In the genomic region with DNA sequence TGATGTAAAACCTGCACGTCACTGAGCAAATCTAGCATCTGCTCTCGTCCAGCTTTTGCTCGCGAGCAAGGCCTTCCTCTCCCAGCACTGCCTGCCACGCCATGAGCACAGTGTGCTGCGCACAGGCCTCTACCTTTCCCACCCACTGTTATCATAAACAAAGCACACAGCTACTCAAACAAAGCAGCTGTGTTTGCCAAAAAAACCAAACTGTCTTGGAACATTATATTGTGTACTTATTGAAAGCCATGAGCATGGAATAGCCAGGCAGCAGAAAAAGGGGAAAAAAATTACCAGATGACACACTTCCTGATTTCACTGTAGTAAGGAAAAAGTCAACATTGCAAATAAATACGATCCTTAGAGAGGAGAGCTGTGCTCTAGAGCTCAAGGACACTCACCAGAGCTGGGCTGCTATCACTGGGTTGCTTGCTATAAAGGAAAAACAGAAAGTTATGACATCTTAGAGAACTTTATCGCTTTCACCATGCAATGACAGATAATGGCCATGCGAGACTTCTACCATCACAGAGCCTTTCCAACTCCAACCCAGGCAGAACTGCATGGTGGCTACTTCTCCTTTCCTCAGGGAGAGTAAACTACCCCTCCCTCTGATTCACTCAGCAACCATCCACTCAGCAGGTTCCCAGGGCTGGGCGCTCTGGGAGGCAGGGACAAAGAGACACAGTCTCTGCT, we compare ENCODE assay signal across 9 cellular contexts.
A peak's percentile ranks its signal among the peaks of the same experiment; 100 is the strongest.
DNase-seq lines count a peak whose midpoint lies in the region; ATAC-seq, FAIRE-seq and TF ChIP-seq lines count a peak whose summit lies in the region.
"Had no signal": no experiment of that assay in that cellular context is flagged by ENCODE, and none has a peak within 500 bp of the region (broad histone marks: within the 10 kb centered on the region; RNA-seq: fewer than 3 reads in every experiment).

No MANE protein-coding gene starts in this region.

- H3K4me2 ChIP-seq in A549: peak overlapping the region; percentile 64
- H3K4me2 ChIP-seq in SK-N-SH: peak overlapping the region; percentile 11; the same call in 1 of the 2 replicates
- no peak overlapping the region for H3K4me2 ChIP-seq in keratinocyte (ENCODE audit: control insufficient read depth, extremely low read depth, insufficient read depth, low read depth, low read length)
- H3K4me2 ChIP-seq: BLaER1 had no signal

- TF ChIP-seq POLR2A in A549 (IDR thresholded peaks at IDR 0.05; ENCODE audit: low read length) (no peak), NB4 (IDR thresholded peaks at IDR 0.05; ENCODE audit: extremely low read depth, insufficient read length) (no peak)

- TF ChIP-seq RAD21 in A549 (conservative IDR thresholded peaks at IDR 0.05 in 1 of 2, IDR thresholded peaks at IDR 0.05 in 1 of 2) (peak in 1 of 2 experiments; percentile 21; a peak in 2 of 5 replicates), SK-N-SH (IDR thresholded peaks at IDR 0.05; ENCODE audit: low read length) (no peak)

- WGBS in A549 (ENCODE audit: missing lambda C conversion rate): 9% methylated on average over 10 of the region's 10 CpGs
- WGBS in SK-N-SH (ENCODE audit: low lambda C conversion rate): 83% methylated on average over 10 of the region's 10 CpGs

- H3K9ac ChIP-seq in SK-N-SH (no peak overlapping the region), keratinocyte (ENCODE audit: control insufficient read depth, extremely low read depth, insufficient read depth, low read length) (no peak overlapping the region)
- H3K9ac ChIP-seq: BLaER1 had no signal

- peak overlapping the region; percentile 82 to 88 for H3K27ac ChIP-seq in A549
- peak overlapping the region in 1 of 2 experiments; percentile 23; a peak in 2 of 4 replicates for H3K27ac ChIP-seq in SK-N-SH (ENCODE audit: low read depth in 2 of 2, low read length in 1 of 2)
- H3K27ac ChIP-seq in keratinocyte (ENCODE audit: control insufficient read depth, insufficient read depth, low read length): no peak overlapping the region
- H3K27ac ChIP-seq: BLaER1 had no signal

- H3K9me3 ChIP-seq in A549 (no peaks in the 10 kb centered on the region), SK-N-SH (no peaks in the 10 kb centered on the region), keratinocyte (ENCODE audit: control insufficient read depth, low read depth, low read length) (no peaks in the 10 kb centered on the region)
- H3K9me3 ChIP-seq: BLaER1 had no signal

- peak overlapping the region; percentile 50; the same call in 1 of the 2 replicates for H2AFZ ChIP-seq in SK-N-SH (ENCODE audit: low read depth)
- no peak overlapping the region for H2AFZ ChIP-seq in keratinocyte (ENCODE audit: control insufficient read depth, low read length)

- H4K20me1 ChIP-seq in SK-N-SH (ENCODE audit: insufficient read depth) (no peaks in the 10 kb centered on the region), keratinocyte (ENCODE audit: control insufficient read depth, extremely low read depth, insufficient read depth, low read length) (no peaks in the 10 kb centered on the region)
- H4K20me1 ChIP-seq: BLaER1 had no signal

- dilution Hi-C loops in keratinocyte (cut with MboI; ENCODE audit: extremely low pct_ligation_motif_present, low sequenced_read_pairs): no loop called here

- TF ChIP-seq CTCF in A549 (IDR thresholded peaks at IDR 0.05) (no peak), NB4 (IDR thresholded peaks at IDR 0.05; ENCODE audit: low read depth, low read length) (no peak), SK-N-SH (IDR thresholded peaks at IDR 0.05) (no peak), keratinocyte (optimal IDR thresholded peaks at IDR 0.05 in 1 of 3, IDR thresholded peaks at IDR 0.05 in 1 of 3, conservative IDR thresholded peaks at IDR 0.05 in 1 of 3; ENCODE audit: extremely low read depth in 1 of 3, insufficient read depth in 2 of 3, low read length in 3 of 3) (no peak)

- H3K4me1 ChIP-seq in A549 (peaks cover 77% of the 10 kb centered on the region), SK-N-SH (ENCODE audit: control insufficient read depth in 1 of 2, insufficient read depth in 2 of 2, low read depth in 1 of 2, low read length in 1 of 2) (peaks cover 0 to 6% of the 10 kb centered on the region in 2 experiments; a peak in 2 of 4 replicates), keratinocyte (ENCODE audit: control insufficient read depth, extremely low read depth, insufficient read depth, low read length) (peaks cover 31% of the 10 kb centered on the region)

- peak; percentile 13 to 53; a peak in 2 of 5 replicates for TF ChIP-seq EP300 in A549 (IDR thresholded peaks at IDR 0.05)
- no peak for TF ChIP-seq EP300 in SK-N-SH (IDR thresholded peaks at IDR 0.05; ENCODE audit: borderline replicate concordance in 1 of 2, low read depth in 1 of 2, low read length in 1 of 2)

- peak; percentile 72 to 83 for DNase-seq in A549 (ENCODE audit: low read depth in 1 of 2, low spot score in 1 of 2)
- peak; percentile 50 for DNase-seq in NB4 (ENCODE audit: low read depth)
- DNase-seq in SK-N-SH: no peak
- no peak for DNase-seq in keratinocyte (ENCODE audit: low read depth, low spot score)
- DNase-seq in stimulated activated CD4-positive, alpha-beta T cell treated with anti-CD3 and anti-CD28 coated beads, Interleukin-2, amount 100 ng/mL, for 48 hours: no peak
- DNase-seq in frontal cortex (ENCODE audit: low spot score in 2 of 2): no peak

- CTCF ChIA-PET in A549 (lab: Yijun Ruan, JAX) (interaction anchor here (0.7 to 3.6 kb wide), 11 partner anchors 16 to 172 kb away, joined by 3 to 22 read pairs (median 3); no protein-coding TSS in a partner anchor), SK-N-SH (lab: Yijun Ruan, JAX) (interaction anchor here (0.7 to 5.9 kb wide), 5 partner anchors 8 to 297 kb away, joined by 3 to 30 read pairs (median 3); no protein-coding TSS in a partner anchor)

- peaks cover 2% of the 10 kb centered on the region for H3K9me1 ChIP-seq in keratinocyte (ENCODE audit: control insufficient read depth, extremely low read depth, insufficient read depth, low read length)

- no peaks in the 10 kb centered on the region for H3F3A ChIP-seq in SK-N-SH (replicated peaks; ENCODE audit: insufficient read depth)

- H3K4me3 ChIP-seq in A549: no peak overlapping the region
- no peak overlapping the region for H3K4me3 ChIP-seq in NB4 (ENCODE audit: low read depth, low read length)
- H3K4me3 ChIP-seq in SK-N-SH (ENCODE audit: low read depth in 2 of 2, low read length in 1 of 2): no peak overlapping the region
- H3K4me3 ChIP-seq in keratinocyte (ENCODE audit: control insufficient read depth in 2 of 3, extremely low read depth in 1 of 3, insufficient read depth in 2 of 3, low read depth in 1 of 3, low read length in 3 of 3): no peak overlapping the region
- H3K4me3 ChIP-seq: BLaER1 had no signal

- H3K36me3 ChIP-seq in SK-N-SH (replicated peaks in 1 of 2; ENCODE audit: control insufficient read depth in 1 of 2, insufficient read depth in 2 of 2, low read length in 1 of 2) (no peaks in the 10 kb centered on the region), keratinocyte (ENCODE audit: control insufficient read depth in 2 of 2, extremely low read depth in 1 of 2, insufficient read depth in 2 of 2, low read length in 2 of 2) (peaks cover 0 to 1% of the 10 kb centered on the region in 2 experiments)
- H3K36me3 ChIP-seq: BLaER1 had no signal

- H3K27me3 ChIP-seq in SK-N-SH (ENCODE audit: insufficient read depth) (no peaks in the 10 kb centered on the region), keratinocyte (ENCODE audit: control insufficient read depth, extremely low read depth, insufficient read depth, low read length) (no peaks in the 10 kb centered on the region)
- H3K27me3 ChIP-seq: BLaER1 had no signal

- H3K79me2 ChIP-seq in SK-N-SH (ENCODE audit: insufficient read depth): no peaks in the 10 kb centered on the region
- no peaks in the 10 kb centered on the region for H3K79me2 ChIP-seq in keratinocyte (ENCODE audit: control insufficient read depth, insufficient read depth, low read length)

- ATAC-seq in A549: peak; percentile 78 to 86
- ATAC-seq in GM18867 (IDR thresholded peaks at IDR 0.05; ENCODE audit: unreplicated experiment): no peak
- ATAC-seq in GM18909 (IDR thresholded peaks at IDR 0.05; ENCODE audit: poor library complexity, unreplicated experiment): no peak

- FAIRE-seq in A549 (lab: Jason Lieb, UNC): peak; percentile 98
- FAIRE-seq in keratinocyte (lab: Jason Lieb, UNC): peak; percentile 71
- FAIRE-seq in frontal cortex (lab: Jason Lieb, UNC): no peak

- H3K9me2 ChIP-seq in SK-N-SH: no peaks in the 10 kb centered on the region

- POLR2A ChIA-PET in A549 (lab: Yijun Ruan, JAX): interaction anchor here (1.4 to 1.9 kb wide), 2 partner anchors 56 to 65 kb away, joined by 3 to 7 read pairs; no protein-coding TSS in a partner anchor
- POLR2A ChIA-PET in SK-N-SH (lab: Yijun Ruan, JAX): no interaction called here

TF ChIP-seq in A549, 52 proteins besides CTCF, POLR2A, EP300 and RAD21 (continues in another document):
- TF ChIP-seq HOXB13 (CRISPR knock-in tag; IDR thresholded peaks at IDR 0.05; ENCODE audit: low read depth): 0 out of 2 replicates have a peak, but pooled peaks have one; percentile 25
- TF ChIP-seq, protein P1, sequence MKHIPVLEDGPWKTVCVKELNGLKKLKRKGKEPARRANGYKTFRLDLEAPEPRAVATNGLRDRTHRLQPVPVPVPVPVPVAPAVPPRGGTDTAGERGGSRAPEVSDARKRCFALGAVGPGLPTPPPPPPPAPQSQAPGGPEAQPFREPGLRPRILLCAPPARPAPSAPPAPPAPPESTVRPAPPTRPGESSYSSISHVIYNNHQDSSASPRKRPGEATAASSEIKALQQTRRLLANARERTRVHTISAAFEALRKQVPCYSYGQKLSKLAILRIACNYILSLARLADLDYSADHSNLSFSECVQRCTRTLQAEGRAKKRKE (CRISPR knock-in tag; IDR thresholded peaks at IDR 0.05; ENCODE audit: low read depth): peak; percentile 86; the same call in 1 of the 2 replicates
- TF ChIP-seq GATA3 (IDR thresholded peaks at IDR 0.05; ENCODE audit: borderline replicate concordance): peak; percentile 32; the same call in 1 of the 2 replicates
- peak; percentile 81 for TF ChIP-seq MAFK (IDR thresholded peaks at IDR 0.05; ENCODE audit: partially characterized antibody)
- no peak for TF ChIP-seq HDAC2 (IDR thresholded peaks at IDR 0.05)

TF ChIP-seq in SK-N-SH, 30 proteins besides CTCF, POLR2A, EP300 and RAD21 (continues in another document):
- no peak for TF ChIP-seq CHD2 (IDR thresholded peaks at IDR 0.05; ENCODE audit: low read length, partially characterized antibody)
- TF ChIP-seq GATA2 (CRISPR knock-in tag; IDR thresholded peaks at IDR 0.05): no peak
- no peak for TF ChIP-seq MXI1 (IDR thresholded peaks at IDR 0.05; ENCODE audit: low read depth, low read length)

Comparison
In these comparisons a context has a peak if more than half of its experiments do, and no peak if none do; other contexts are left out.
1. ATAC-seq: peak in A549 (2 of 2); none in GM18867 (single experiment) and GM18909 (single experiment).
2. DNase-seq: peak in A549 (2 of 2) and NB4 (single experiment); none in SK-N-SH (single experiment), keratinocyte (single experiment), stimulated activated CD4-positive, alpha-beta T cell treated with anti-CD3 and anti-CD28 coated beads, Interleukin-2, amount 100 ng/mL, for 48 hours (0 of 2) and frontal cortex (0 of 2).